2 cellular contexts compared by ENCODE assay signal in the genomic region with DNA sequence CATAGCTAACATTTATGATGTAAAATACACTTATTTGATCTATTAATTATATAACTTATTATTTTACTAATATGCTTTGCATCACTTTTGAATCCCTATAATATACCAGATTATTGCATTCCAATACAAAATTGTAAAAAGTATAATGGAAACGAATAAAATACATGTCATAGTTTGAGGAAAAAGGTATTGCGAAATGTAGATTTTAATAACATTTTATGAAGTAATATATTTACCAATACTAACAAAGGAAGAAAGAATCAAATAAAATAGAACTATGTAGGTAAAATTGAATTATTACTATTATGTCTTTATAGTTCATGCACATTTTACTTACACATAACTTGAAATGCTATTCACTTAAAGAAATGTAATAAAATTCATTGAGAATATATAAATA.
TF ChIP-seq lines count a peak whose summit lies in the region.

No MANE protein-coding gene starts in this region.

TF ChIP-seq in IMR-90, 13 proteins besides CTCF, POLR2A, EP300 and RAD21:
- no peak for TF ChIP-seq FOS (IDR thresholded peaks at IDR 0.05; ENCODE audit: low read depth, low read length)
- TF ChIP-seq ELK1 (IDR thresholded peaks at IDR 0.05; ENCODE audit: borderline replicate concordance, low read depth, low read length), result no peak
- TF ChIP-seq CEBPB (IDR thresholded peaks at IDR 0.05; ENCODE audit: low read depth, low read length), result 0 out of 2 replicates have a peak, but pooled peaks have one; percentile 36

TF ChIP-seq in K562, 482 proteins besides CTCF, POLR2A, EP300 and RAD21:
- TF ChIP-seq, protein P1, sequence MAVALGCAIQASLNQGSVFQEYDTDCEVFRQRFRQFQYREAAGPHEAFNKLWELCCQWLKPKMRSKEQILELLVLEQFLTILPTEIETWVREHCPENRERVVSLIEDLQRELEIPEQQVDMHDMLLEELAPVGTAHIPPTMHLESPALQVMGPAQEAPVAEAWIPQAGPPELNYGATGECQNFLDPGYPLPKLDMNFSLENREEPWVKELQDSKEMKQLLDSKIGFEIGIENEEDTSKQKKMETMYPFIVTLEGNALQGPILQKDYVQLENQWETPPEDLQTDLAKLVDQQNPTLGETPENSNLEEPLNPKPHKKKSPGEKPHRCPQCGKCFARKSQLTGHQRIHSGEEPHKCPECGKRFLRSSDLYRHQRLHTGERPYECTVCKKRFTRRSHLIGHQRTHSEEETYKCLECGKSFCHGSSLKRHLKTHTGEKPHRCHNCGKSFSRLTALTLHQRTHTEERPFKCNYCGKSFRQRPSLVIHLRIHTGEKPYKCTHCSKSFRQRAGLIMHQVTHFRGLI (CRISPR knock-in tag; IDR thresholded peaks at IDR 0.05), result no peak
- TF ChIP-seq RBFOX2 (IDR thresholded peaks at IDR 0.05; ENCODE audit: low read depth, low read length), result no peak
- no peak for TF ChIP-seq SAFB (IDR thresholded peaks at IDR 0.05; ENCODE audit: borderline replicate concordance, low read depth, low read length)
- TF ChIP-seq ZNF174 (CRISPR knock-in tag; IDR thresholded peaks at IDR 0.05), result no peak
- no peak for TF ChIP-seq ZNF184 (CRISPR knock-in tag; IDR thresholded peaks at IDR 0.05)
- no peak for TF ChIP-seq CBX3 (IDR thresholded peaks at IDR 0.05; ENCODE audit: borderline replicate concordance in 1 of 2, low read length in 2 of 2)
- TF ChIP-seq DNMT1 (IDR thresholded peaks at IDR 0.05), result no peak
- no peak for TF ChIP-seq ZNF780A (CRISPR knock-in tag; IDR thresholded peaks at IDR 0.05)
- no peak for TF ChIP-seq FIP1L1 (IDR thresholded peaks at IDR 0.05; ENCODE audit: low read depth, low read length, poor library complexity, severe bottlenecking)
- no peak for TF ChIP-seq TCF15 (CRISPR knock-in tag; IDR thresholded peaks at IDR 0.05)
- TF ChIP-seq ZNF639 (CRISPR knock-in tag; conservative IDR thresholded peaks at IDR 0.05 in 1 of 2, IDR thresholded peaks at IDR 0.05 in 1 of 2), result no peak
- TF ChIP-seq CEBPG (CRISPR knock-in tag; IDR thresholded peaks at IDR 0.05), result no peak
- peak in 1 of 2 experiments; percentile 75; a peak in 2 of 4 replicates for TF ChIP-seq CEBPG (tag; conservative IDR thresholded peaks at IDR 0.05 in 1 of 2, IDR thresholded peaks at IDR 0.05 in 1 of 2)
- no peak for TF ChIP-seq CBX8 (IDR thresholded peaks at IDR 0.05; ENCODE audit: borderline replicate concordance, extremely low read depth, low read depth, low read length, poor library complexity, severe bottlenecking)
- TF ChIP-seq, protein P2, sequence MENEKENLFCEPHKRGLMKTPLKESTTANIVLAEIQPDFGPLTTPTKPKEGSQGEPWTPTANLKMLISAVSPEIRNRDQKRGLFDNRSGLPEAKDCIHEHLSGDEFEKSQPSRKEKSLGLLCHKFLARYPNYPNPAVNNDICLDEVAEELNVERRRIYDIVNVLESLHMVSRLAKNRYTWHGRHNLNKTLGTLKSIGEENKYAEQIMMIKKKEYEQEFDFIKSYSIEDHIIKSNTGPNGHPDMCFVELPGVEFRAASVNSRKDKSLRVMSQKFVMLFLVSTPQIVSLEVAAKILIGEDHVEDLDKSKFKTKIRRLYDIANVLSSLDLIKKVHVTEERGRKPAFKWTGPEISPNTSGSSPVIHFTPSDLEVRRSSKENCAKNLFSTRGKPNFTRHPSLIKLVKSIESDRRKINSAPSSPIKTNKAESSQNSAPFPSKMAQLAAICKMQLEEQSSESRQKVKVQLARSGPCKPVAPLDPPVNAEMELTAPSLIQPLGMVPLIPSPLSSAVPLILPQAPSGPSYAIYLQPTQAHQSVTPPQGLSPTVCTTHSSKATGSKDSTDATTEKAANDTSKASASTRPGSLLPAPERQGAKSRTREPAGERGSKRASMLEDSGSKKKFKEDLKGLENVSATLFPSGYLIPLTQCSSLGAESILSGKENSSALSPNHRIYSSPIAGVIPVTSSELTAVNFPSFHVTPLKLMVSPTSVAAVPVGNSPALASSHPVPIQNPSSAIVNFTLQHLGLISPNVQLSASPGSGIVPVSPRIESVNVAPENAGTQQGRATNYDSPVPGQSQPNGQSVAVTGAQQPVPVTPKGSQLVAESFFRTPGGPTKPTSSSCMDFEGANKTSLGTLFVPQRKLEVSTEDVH (IDR thresholded peaks at IDR 0.05; ENCODE audit: low read depth, partially characterized antibody), result no peak
- peak; percentile 40; the same call in 1 of the 2 replicates for TF ChIP-seq CEBPB (tag; IDR thresholded peaks at IDR 0.05)
- no peak for TF ChIP-seq PHF21A (IDR thresholded peaks at IDR 0.05; ENCODE audit: borderline replicate concordance, low read depth)
- no peak for TF ChIP-seq ZBTB8A (IDR thresholded peaks at IDR 0.05; ENCODE audit: partially characterized antibody)
